In the genomic region with DNA sequence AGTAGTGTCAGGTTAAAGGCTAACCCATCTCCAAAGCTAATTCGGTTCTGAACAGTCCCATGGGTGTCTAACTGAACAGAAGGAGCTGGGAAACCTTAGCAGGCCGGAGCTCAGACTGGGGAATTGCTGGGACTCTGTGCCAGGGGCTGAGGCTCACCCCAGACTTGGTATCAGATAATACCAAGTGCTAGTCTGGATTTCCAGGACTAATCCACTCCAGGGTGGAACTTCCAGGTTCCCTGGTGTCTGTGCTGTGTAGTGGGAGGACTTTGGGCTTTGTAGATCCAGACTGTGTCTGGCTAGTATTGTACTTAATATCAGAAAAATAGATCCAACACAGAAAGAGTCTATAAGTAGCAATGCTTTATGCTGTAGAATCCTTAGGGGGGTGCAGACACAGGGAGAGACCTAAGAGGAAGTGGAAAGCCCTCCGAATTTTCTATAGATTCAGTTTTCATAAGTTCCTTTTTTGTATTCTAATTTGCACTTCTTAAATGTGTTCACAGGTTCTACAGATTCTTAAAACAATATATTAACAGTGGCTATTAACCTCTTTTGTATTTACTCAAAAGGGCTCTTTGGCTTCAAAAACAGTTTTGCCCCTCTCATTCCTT, we compare ENCODE assay signal across 9 cellular contexts. TPM values are rescaled to one million over a fixed set of nuclear protein-coding genes. Genes with fewer than 3 reads are reported as not detected.
DNase-seq lines count a peak whose midpoint lies in the region; ATAC-seq lines count a peak whose summit lies in the region.
"Had no signal": no experiment of that assay in that cellular context is flagged by ENCODE, and none has a peak within 500 bp of the region (broad histone marks: within the 10 kb centered on the region; RNA-seq: fewer than 3 reads in every experiment).

No MANE protein-coding gene starts in this region.

- H3K27ac Mint-ChIP-seq in activated CD4-positive, alpha-beta T cell treated with anti-CD3 and anti-CD28 coated beads, Interleukin-2, amount 10 ng/mL, durations not matched to agents 7 days and 5 days = no peak overlapping the region
- peak overlapping the region; percentile 88 for H3K27ac Mint-ChIP-seq in stimulated activated memory B cell treated with anti-CD40 and anti-IgM and Interleukin-4, amounts not matched to agents 10 μg/mL and 1 μg/mL and 100 μg/mL, for 72 hours

- peak overlapping the region; percentile 99 for H3K4me3 Mint-ChIP-seq in activated CD4-positive, alpha-beta T cell treated with anti-CD3 and anti-CD28 coated beads, Interleukin-2, amount 10 ng/mL, durations not matched to agents 7 days and 5 days
- peak overlapping the region; percentile 94 for H3K4me3 Mint-ChIP-seq in stimulated activated memory B cell treated with anti-CD40 and anti-IgM and Interleukin-4, amounts not matched to agents 10 μg/mL and 1 μg/mL and 100 μg/mL, for 72 hours

- CTCF ChIA-PET in activated CD4-positive, alpha-beta T cell treated with anti-CD3 and anti-CD28 coated beads, Interleukin-2, amount 10 ng/mL, durations not matched to agents 7 days and 5 days (lab: Charles Lee) = no interaction called here

- H3K27me3 Mint-ChIP-seq in activated CD4-positive, alpha-beta T cell treated with anti-CD3 and anti-CD28 coated beads, Interleukin-2, amount 10 ng/mL, durations not matched to agents 7 days and 5 days = peaks cover 4% of the 10 kb centered on the region
- no peaks in the 10 kb centered on the region for H3K27me3 Mint-ChIP-seq in stimulated activated memory B cell treated with anti-CD40 and anti-IgM and Interleukin-4, amounts not matched to agents 10 μg/mL and 1 μg/mL and 100 μg/mL, for 72 hours

- POLR2A ChIA-PET in activated CD4-positive, alpha-beta T cell treated with anti-CD3 and anti-CD28 coated beads, Interleukin-2, amount 10 ng/mL, durations not matched to agents 7 days and 5 days (lab: Charles Lee) = no interaction called here

- ATAC-seq in stimulated activated memory B cell treated with anti-CD40 and anti-IgM and Interleukin-4, amounts not matched to agents 10 μg/mL and 1 μg/mL and 100 μg/mL, for 72 hours = no peak
- ATAC-seq in HG03439 (IDR thresholded peaks at IDR 0.05; ENCODE audit: unreplicated experiment) (no peak), HG03457 (IDR thresholded peaks at IDR 0.05; ENCODE audit: unreplicated experiment) (no peak)

- H3K9me3 Mint-ChIP-seq in activated CD4-positive, alpha-beta T cell treated with anti-CD3 and anti-CD28 coated beads, Interleukin-2, amount 10 ng/mL, durations not matched to agents 7 days and 5 days = no peaks in the 10 kb centered on the region
- no peaks in the 10 kb centered on the region for H3K9me3 Mint-ChIP-seq in stimulated activated memory B cell treated with anti-CD40 and anti-IgM and Interleukin-4, amounts not matched to agents 10 μg/mL and 1 μg/mL and 100 μg/mL, for 72 hours

- peaks cover 45% of the 10 kb centered on the region for H3K4me1 Mint-ChIP-seq in activated CD4-positive, alpha-beta T cell treated with anti-CD3 and anti-CD28 coated beads, Interleukin-2, amount 10 ng/mL, durations not matched to agents 7 days and 5 days
- peaks cover 58% of the 10 kb centered on the region for H3K4me1 Mint-ChIP-seq in stimulated activated memory B cell treated with anti-CD40 and anti-IgM and Interleukin-4, amounts not matched to agents 10 μg/mL and 1 μg/mL and 100 μg/mL, for 72 hours

- no peak for DNase-seq in activated CD4-positive, alpha-beta T cell treated with anti-CD3 and anti-CD28 coated beads, Interleukin-2, amount 10 ng/mL, durations not matched to agents 7 days and 5 days
- no peak for DNase-seq in activated CD4-positive, alpha-beta T cell treated with anti-CD3 and anti-CD28 coated beads for 4 hours
- DNase-seq in OCI-M1 (lab: John Stamatoyannopoulos, UW) (peak; percentile 69), germinal center (ENCODE audit: low spot score) (peak; percentile 30), amniotic stem cell (lab: John Stamatoyannopoulos, UW) (no peak)
- DNase-seq: adrenal gland had no signal

- H3K36me3 Mint-ChIP-seq in activated CD4-positive, alpha-beta T cell treated with anti-CD3 and anti-CD28 coated beads, Interleukin-2, amount 10 ng/mL, durations not matched to agents 7 days and 5 days (ENCODE audit: low read depth) = peaks cover 8% of the 10 kb centered on the region
- no peaks in the 10 kb centered on the region for H3K36me3 Mint-ChIP-seq in stimulated activated memory B cell treated with anti-CD40 and anti-IgM and Interleukin-4, amounts not matched to agents 10 μg/mL and 1 μg/mL and 100 μg/mL, for 72 hours

RNA-seq across cellular contexts. Expression of gene ZNF827, which starts 4.1 kb away (rescaled TPM):
- 10 to 100 TPM; 12.2 to 14.4 TPM for total RNA-seq in activated CD4-positive, alpha-beta T cell treated with anti-CD3 and anti-CD28 coated beads, Interleukin-2, amount 10 ng/mL, durations not matched to agents 7 days and 5 days

Comparison
In these comparisons a context has a peak if more than half of its experiments do, and no peak if none do; other contexts are left out.
1. DNase-seq: peak in OCI-M1 (single experiment) and germinal center (single experiment); none in activated CD4-positive, alpha-beta T cell treated with anti-CD3 and anti-CD28 coated beads, Interleukin-2, amount 10 ng/mL, durations not matched to agents 7 days and 5 days (single experiment), activated CD4-positive, alpha-beta T cell treated with anti-CD3 and anti-CD28 coated beads for 4 hours (0 of 2) and amniotic stem cell (single experiment).